In the genomic region with DNA sequence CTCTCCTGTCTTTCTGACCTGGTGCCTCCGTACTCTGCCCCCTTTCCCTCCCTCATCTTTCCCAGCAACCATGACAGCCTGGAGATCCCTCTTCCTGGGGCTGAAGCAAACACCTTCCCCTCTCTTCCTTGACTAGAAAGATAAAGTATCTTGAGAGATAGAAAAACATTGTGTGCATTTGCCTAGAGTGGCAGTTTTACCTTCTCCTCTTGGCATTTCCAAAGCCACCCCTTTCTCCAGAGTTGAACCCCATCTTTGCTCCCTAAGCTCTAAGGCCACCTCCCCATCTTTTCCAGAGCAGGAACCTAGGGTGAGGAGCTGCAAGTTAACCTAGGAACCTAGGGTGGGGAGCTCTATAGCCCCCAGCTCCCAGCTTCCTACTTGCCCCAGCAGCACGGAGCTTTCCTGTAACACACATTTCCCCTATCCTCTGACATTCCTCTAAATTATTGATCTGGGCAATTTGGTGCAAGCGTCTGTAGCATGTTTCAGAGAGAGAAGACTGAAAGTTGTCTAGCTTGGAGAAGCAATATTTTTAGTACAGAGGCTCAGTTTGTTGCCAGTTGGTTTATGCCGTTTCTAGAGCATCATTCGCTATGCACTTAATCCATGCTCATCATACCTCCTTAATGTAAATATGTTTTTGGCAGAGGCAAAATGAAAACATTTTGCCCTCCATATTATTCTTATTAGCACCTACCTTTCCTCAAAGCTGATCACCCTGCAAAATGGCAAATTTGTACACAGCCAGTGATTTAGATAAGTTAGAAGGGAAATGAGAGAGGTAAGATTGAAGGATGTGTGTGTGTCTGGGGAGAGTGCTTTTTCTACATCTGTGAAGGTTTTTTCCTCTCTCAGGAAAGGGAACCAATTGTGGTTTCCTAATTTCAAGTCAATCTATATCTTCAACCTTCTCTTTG, we compare ENCODE assay signal across 23 cellular contexts. TPM values are rescaled to one million over a fixed set of nuclear protein-coding genes. Genes with fewer than 3 reads are reported as not detected.
"Had no signal": no experiment of that assay in that cellular context is flagged by ENCODE, and none has a peak within 500 bp of the region (broad histone marks: within the 10 kb centered on the region; RNA-seq: fewer than 3 reads in every experiment).

No MANE protein-coding gene starts in this region.

- H3K9me3 Mint-ChIP-seq: activated B cell treated with CpG ODN at 0.5 μM for 24 hours; activated T-cell treated with anti-CD3 and anti-CD28 coated beads, Interleukin-2, amount 50 U/mL, for 24 hours; natural killer cell had no signal

- H3K27ac ChIP-seq: coronary artery, left ventricle myocardium inferior, uterus had no signal

- H3K4me3 ChIP-seq: coronary artery, left ventricle myocardium inferior, uterus had no signal

- H3K9me3 ChIP-seq: left ventricle myocardium inferior, uterus had no signal

- H3K4me3 Mint-ChIP-seq: activated B cell treated with CpG ODN at 0.5 μM for 24 hours; activated CD4-positive, alpha-beta T cell treated with anti-CD3 and anti-CD28 coated beads for 36 hours; activated naive CD8-positive, alpha-beta T cell treated with anti-CD3 and anti-CD28 coated beads, Interleukin-2, amount 10 ng/mL, durations not matched to agents 7 days and 5 days; activated T-cell treated with anti-CD3 and anti-CD28 coated beads, Interleukin-2, amount 50 U/mL, for 24 hours; natural killer cell had no signal

- H3K27me3 ChIP-seq: uterus had no signal

- ATAC-seq: activated CD4-positive, alpha-beta T cell treated with anti-CD3 and anti-CD28 coated beads for 36 hours; natural killer cell had no signal

- DNase-seq: activated B cell treated with CpG ODN at 0.5 μM for 24 hours; activated CD4-positive, alpha-beta T cell treated with anti-CD3 and anti-CD28 coated beads for 36 hours; activated CD4-positive, alpha-beta T cell treated with anti-CD3 and anti-CD28 coated beads, Interleukin-2, amount 50 U/mL, for 4 hours; activated CD8-positive, alpha-beta memory T cell treated with anti-CD3 and anti-CD28 coated beads for 24 hours; activated CD8-positive, alpha-beta memory T cell treated with anti-CD3 and anti-CD28 coated beads, Interleukin-2, amount 50 U/mL, for 4 hours; activated naive CD4-positive, alpha-beta T cell treated with Interleukin-2 at 50 U/mL for 16 hours; activated naive CD8-positive, alpha-beta T cell treated with anti-CD3 and anti-CD28 coated beads, Interleukin-2, amount 10 ng/mL, durations not matched to agents 7 days and 5 days; activated T-cell treated with anti-CD3 and anti-CD28 coated beads, Interleukin-2, amount 50 U/mL, for 24 hours; amniotic stem cell; cerebellar nuclear complex; erythroblast; foreskin melanocyte; hippocampal formation; left ventricle myocardium inferior; midbrain; natural killer cell; nucleus accumbens; stimulated activated CD4-positive, alpha-beta T cell treated with anti-CD3 and anti-CD28 coated beads, Interleukin-4, amount 100 ng/mL, for 24 hours; stimulated activated naive CD4-positive, alpha-beta T cell treated with Interleukin-2 at 50 U/mL for 16 hours; T1000; uterus had no signal

- H3K27ac Mint-ChIP-seq: activated B cell treated with CpG ODN at 0.5 μM for 24 hours; activated CD4-positive, alpha-beta T cell treated with anti-CD3 and anti-CD28 coated beads for 36 hours; activated T-cell treated with anti-CD3 and anti-CD28 coated beads, Interleukin-2, amount 50 U/mL, for 24 hours; natural killer cell had no signal

- H3K36me3 ChIP-seq: left ventricle myocardium inferior, uterus had no signal

RNA-seq across cellular contexts. Expression of a gene that starts 5.4 kb away (rescaled TPM):
- total RNA-seq: activated B cell treated with CpG ODN at 0.5 μM for 24 hours; activated CD4-positive, alpha-beta T cell treated with anti-CD3 and anti-CD28 coated beads for 36 hours; activated naive CD8-positive, alpha-beta T cell treated with anti-CD3 and anti-CD28 coated beads, Interleukin-2, amount 10 ng/mL, durations not matched to agents 7 days and 5 days; T-helper 1 cell treated with Interleukin-12 subunit alpha and Interleukin-12 subunit beta and Interleukin-4 antibody, amounts not matched to agents 30 ng/mL and 1 ng/mL, for 36 hours had no signal
